In genomic region chr6:145866449-145867401, GRCh38 we compare ENCODE assay signal across 9 cellular contexts. TPM values are rescaled to one million over a fixed set of nuclear protein-coding genes. Genes with fewer than 3 reads are reported as not detected.
DNase-seq lines count a peak whose midpoint lies in the region; ATAC-seq and TF ChIP-seq lines count a peak whose summit lies in the region.
"Had no signal": no experiment of that assay in that cellular context is flagged by ENCODE, and none has a peak within 500 bp of the region (broad histone marks: within the 10 kb centered on the region; RNA-seq: fewer than 3 reads in every experiment).

No MANE protein-coding gene starts in this region.

- no peaks in the 10 kb centered on the region for H3K79me2 ChIP-seq in DND-41 (ENCODE audit: insufficient read depth, low read length)

- H3K4me1 ChIP-seq in DND-41 (ENCODE audit: insufficient read depth, low read length): peaks cover 38% of the 10 kb centered on the region

- POLR2A ChIA-PET in activated CD4-positive, alpha-beta memory T cell treated with anti-CD3 and anti-CD28 coated beads for 36 hours (lab: Charles Lee): no interaction called here

- peaks cover 3% of the 10 kb centered on the region for H3K36me3 Mint-ChIP-seq in activated CD4-positive, alpha-beta memory T cell treated with anti-CD3 and anti-CD28 coated beads for 36 hours

- no peaks in the 10 kb centered on the region for H3K9me3 ChIP-seq in DND-41 (ENCODE audit: insufficient read depth, low read length, severe bottlenecking)

- peak overlapping the region; percentile 48 for H2AFZ ChIP-seq in DND-41 (ENCODE audit: low read depth, low read length)

- H3K4me2 ChIP-seq in DND-41 (ENCODE audit: insufficient read depth, low read length): peak overlapping the region; percentile 63

- no peaks in the 10 kb centered on the region for H3K27me3 ChIP-seq in DND-41 (ENCODE audit: insufficient read depth, low read length, poor library complexity)

- CTCF ChIA-PET in activated CD4-positive, alpha-beta memory T cell treated with anti-CD3 and anti-CD28 coated beads for 36 hours (lab: Charles Lee): no interaction called here

- no peaks in the 10 kb centered on the region for H3K9me3 Mint-ChIP-seq in activated CD4-positive, alpha-beta memory T cell treated with anti-CD3 and anti-CD28 coated beads for 36 hours

- peak overlapping the region in 1 of 2 experiments; percentile 43; a peak in 2 of 4 replicates for H3K4me3 ChIP-seq in DND-41 (ENCODE audit: low read depth in 1 of 2, low read length in 2 of 2)

- peak overlapping the region; percentile 38 for H3K9ac ChIP-seq in DND-41 (ENCODE audit: low read depth, low read length)

- peak overlapping the region; percentile 2 for H3K4me3 Mint-ChIP-seq in activated CD4-positive, alpha-beta memory T cell treated with anti-CD3 and anti-CD28 coated beads for 36 hours

- peak overlapping the region; percentile 82 for H3K27ac Mint-ChIP-seq in activated CD4-positive, alpha-beta memory T cell treated with anti-CD3 and anti-CD28 coated beads for 36 hours

- peaks cover 32% of the 10 kb centered on the region for H3K4me1 Mint-ChIP-seq in activated CD4-positive, alpha-beta memory T cell treated with anti-CD3 and anti-CD28 coated beads for 36 hours (ENCODE audit: low read depth)

- no peaks in the 10 kb centered on the region for H4K20me1 ChIP-seq in DND-41 (ENCODE audit: insufficient read depth, low read length)

- intact Hi-C loops in activated CD4-positive, alpha-beta memory T cell treated with anti-CD3 and anti-CD28 coated beads for 36 hours (cut with micrococcal nuclease): no loop called here

- DNase-seq in DND-41 (peak; percentile 28), caudate nucleus (lab: John Stamatoyannopoulos, UW) (no peak), amygdala (lab: John Stamatoyannopoulos, UW) (no peak), ureter (ENCODE audit: low spot score) (no peak), NCI-H774 (lab: John Stamatoyannopoulos, UW) (no peak)
- peak; percentile 10 for DNase-seq in activated CD4-positive, alpha-beta memory T cell treated with anti-CD3 and anti-CD28 coated beads for 36 hours
- DNase-seq: NCI-H2171 had no signal

- ATAC-seq in DND-41 (ENCODE audit: insufficient read depth, low read depth) (peak; percentile 67), GM19351 (IDR thresholded peaks at IDR 0.05; ENCODE audit: unreplicated experiment) (peak; percentile 61), HG03095 (IDR thresholded peaks at IDR 0.05; ENCODE audit: unreplicated experiment) (peak; percentile 52)

- H3K27me3 Mint-ChIP-seq in activated CD4-positive, alpha-beta memory T cell treated with anti-CD3 and anti-CD28 coated beads for 36 hours: no peaks in the 10 kb centered on the region

- H3K36me3 ChIP-seq in DND-41 (ENCODE audit: insufficient read depth, low read length): no peaks in the 10 kb centered on the region

- TF ChIP-seq CTCF in DND-41 (IDR thresholded peaks at IDR 0.05; ENCODE audit: borderline replicate concordance, extremely low read depth, low read length, poor library complexity, severe bottlenecking): no peak

- H3K27ac ChIP-seq in DND-41 (ENCODE audit: low read length) (peak overlapping the region; percentile 89), caudate nucleus (ENCODE audit: low read depth, low read length) (no peak overlapping the region)

RNA-seq across cellular contexts. Expression of gene FBXO30, which starts 52.1 kb away (rescaled TPM):
- 1 to 10 TPM; 5.0 to 5.1 TPM for total RNA-seq in activated CD4-positive, alpha-beta memory T cell treated with anti-CD3 and anti-CD28 coated beads for 36 hours
- 12.1 TPM for total RNA-seq in ureter

Comparison
In these comparisons a context has a peak if more than half of its experiments do, and no peak if none do; other contexts are left out.
1. DNase-seq: peak in DND-41 (single experiment) and activated CD4-positive, alpha-beta memory T cell treated with anti-CD3 and anti-CD28 coated beads for 36 hours (single experiment); none in caudate nucleus (0 of 61), amygdala (0 of 56), ureter (single experiment) and NCI-H774 (single experiment).
2. Peak in every context shown above with its lines, with median percentiles within 50 percentile points of each other: ATAC-seq.